21 cellular contexts compared by ENCODE assay signal in the genomic region with DNA sequence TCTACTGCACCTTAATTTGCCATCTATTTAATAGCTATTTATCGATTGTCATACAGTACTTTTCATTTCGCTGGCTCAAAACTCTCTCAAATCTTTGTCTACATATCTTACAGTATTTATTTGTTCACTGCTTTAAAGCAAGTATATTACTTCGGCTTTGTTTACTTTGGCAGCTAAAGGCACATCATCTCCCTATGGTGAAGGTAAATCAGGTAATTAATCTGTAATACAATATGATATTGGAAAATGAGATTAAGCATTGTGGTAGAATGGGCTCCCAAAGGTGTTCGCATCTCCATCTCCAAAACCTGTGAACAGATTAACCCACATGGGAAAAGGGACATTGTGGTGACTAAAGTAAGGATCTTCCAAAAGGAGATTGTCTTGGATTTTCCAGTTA. TPM values are rescaled to one million over a fixed set of nuclear protein-coding genes. Genes with fewer than 3 reads are reported as not detected.
"Had no signal": no experiment of that assay in that cellular context is flagged by ENCODE, and none has a peak within 500 bp of the region (broad histone marks: within the 10 kb centered on the region; RNA-seq: fewer than 3 reads in every experiment).

No MANE protein-coding gene starts in this region.

- H3K36me3 ChIP-seq: adrenal gland, gastroesophageal sphincter, right lobe of liver, tibial artery had no signal

- H3K4me3 ChIP-seq: adrenal gland, esophagus squamous epithelium, gastroesophageal sphincter, right lobe of liver, skin epidermis, tibial artery had no signal

- H3K9me3 ChIP-seq: adrenal gland, esophagus squamous epithelium, gastroesophageal sphincter, right lobe of liver, tibial artery had no signal

- H3K9me3 Mint-ChIP-seq: activated T-helper 1 cell treated with anti-CD3 and anti-CD28 coated beads, Interleukin-12 subunit alpha, Interleukin-12 subunit beta, Interleukin-2, Interleukin-4 antibody, amounts not matched to agents 30 ng/mL and 10 ng/mL and 1 ng/mL, durations not matched to agents 14 hours and 24 hours and 36 hours; stimulated activated effector memory CD8-positive, alpha-beta T cell treated with anti-CD3 and anti-CD28 coated beads, Interleukin-12 subunit alpha, Interleukin-12 subunit beta, amount 100 ng/mL, for 72 hours; stimulated activated naive CD8-positive, alpha-beta T cell treated with anti-CD3 and anti-CD28 coated beads, Interleukin-15, amount 100 ng/mL, for 72 hours; T-helper 1 cell treated with Interleukin-12 subunit alpha and Interleukin-12 subunit beta and Interleukin-4 antibody, amounts not matched to agents 30 μg/mL and 1 μg/mL, for 36 hours had no signal

- H3K27ac Mint-ChIP-seq: activated CD8-positive, alpha-beta T cell treated with anti-CD3 and anti-CD28 coated beads, Interleukin-2, amount 10 ng/mL, durations not matched to agents 7 days and 5 days; activated naive CD8-positive, alpha-beta T cell; activated T-helper 1 cell treated with anti-CD3 and anti-CD28 coated beads, Interleukin-12 subunit alpha, Interleukin-12 subunit beta, Interleukin-2, Interleukin-4 antibody, amounts not matched to agents 30 ng/mL and 10 ng/mL and 1 ng/mL, durations not matched to agents 14 hours and 24 hours and 36 hours; stimulated activated naive CD8-positive, alpha-beta T cell treated with anti-CD3 and anti-CD28 coated beads, Interleukin-15, amount 100 ng/mL, for 72 hours; T-helper 1 cell treated with Interleukin-12 subunit alpha and Interleukin-12 subunit beta and Interleukin-4 antibody, amounts not matched to agents 30 μg/mL and 1 μg/mL, for 36 hours had no signal

- H3K27me3 Mint-ChIP-seq: activated naive CD8-positive, alpha-beta T cell; stimulated activated naive CD8-positive, alpha-beta T cell treated with anti-CD3 and anti-CD28 coated beads, Interleukin-15, amount 100 ng/mL, for 72 hours had no signal

- DNase-seq: activated CD4-positive, alpha-beta T cell treated with anti-CD3 and anti-CD28 coated beads for 1 hour; activated CD4-positive, alpha-beta T cell treated with anti-CD3 and anti-CD28 coated beads, Interleukin-2, amount 50 U/mL, for 1 hour; activated CD8-positive, alpha-beta T cell treated with anti-CD3 and anti-CD28 coated beads, Interleukin-2, amount 10 ng/mL, durations not matched to agents 7 days and 5 days; activated gamma-delta T cell treated with Interleukin-2 at 50 U/mL for 16 hours; central memory CD4-positive, alpha-beta T cell; esophagus squamous epithelium; mesenchymal stem cell; occipital lobe; posterior cingulate gyrus; stimulated activated CD4-positive, alpha-beta T cell treated with anti-CD3 and anti-CD28 coated beads, Interleukin-2, amount 100 ng/mL, for 24 hours; stimulated activated naive CD8-positive, alpha-beta T cell treated with anti-CD3 and anti-CD28 coated beads, Interleukin-15, amount 100 ng/mL, for 72 hours; tibial artery had no signal

- ATAC-seq: activated CD8-positive, alpha-beta T cell treated with anti-CD3 and anti-CD28 coated beads, Interleukin-2, amount 10 ng/mL, durations not matched to agents 7 days and 5 days; gastroesophageal sphincter; right lobe of liver; stimulated activated effector memory CD8-positive, alpha-beta T cell treated with anti-CD3 and anti-CD28 coated beads, Interleukin-12 subunit alpha, Interleukin-12 subunit beta, amount 100 ng/mL, for 72 hours; stimulated activated naive CD8-positive, alpha-beta T cell treated with anti-CD3 and anti-CD28 coated beads, Interleukin-15, amount 100 ng/mL, for 72 hours had no signal

- H3K4me3 Mint-ChIP-seq: activated CD8-positive, alpha-beta T cell treated with anti-CD3 and anti-CD28 coated beads, Interleukin-2, amount 10 ng/mL, durations not matched to agents 7 days and 5 days; activated naive CD8-positive, alpha-beta T cell; activated T-helper 1 cell treated with anti-CD3 and anti-CD28 coated beads, Interleukin-12 subunit alpha, Interleukin-12 subunit beta, Interleukin-2, Interleukin-4 antibody, amounts not matched to agents 30 ng/mL and 10 ng/mL and 1 ng/mL, durations not matched to agents 14 hours and 24 hours and 36 hours; stimulated activated effector memory CD8-positive, alpha-beta T cell treated with anti-CD3 and anti-CD28 coated beads, Interleukin-12 subunit alpha, Interleukin-12 subunit beta, amount 100 ng/mL, for 72 hours; stimulated activated naive CD8-positive, alpha-beta T cell treated with anti-CD3 and anti-CD28 coated beads, Interleukin-15, amount 100 ng/mL, for 72 hours; T-helper 1 cell treated with Interleukin-12 subunit alpha and Interleukin-12 subunit beta and Interleukin-4 antibody, amounts not matched to agents 30 μg/mL and 1 μg/mL, for 36 hours had no signal

- H3K27ac ChIP-seq: esophagus squamous epithelium, gastroesophageal sphincter, right lobe of liver, skin epidermis, tibial artery had no signal

- H3K27me3 ChIP-seq: adrenal gland, esophagus squamous epithelium, gastroesophageal sphincter, right lobe of liver, tibial artery had no signal

RNA-seq across cellular contexts. Expression of gene CHST6, which starts 37.2 kb away (rescaled TPM):
- total RNA-seq: activated CD8-positive, alpha-beta T cell treated with anti-CD3 and anti-CD28 coated beads, Interleukin-2, amount 10 ng/mL, durations not matched to agents 7 days and 5 days; activated T-helper 1 cell treated with anti-CD3 and anti-CD28 coated beads, Interleukin-12 subunit alpha, Interleukin-12 subunit beta, Interleukin-2, Interleukin-4 antibody, amounts not matched to agents 30 ng/mL and 10 ng/mL and 1 ng/mL, durations not matched to agents 14 hours and 24 hours and 36 hours; mononuclear cell had no signal
